12 cellular contexts compared by ENCODE assay signal in genomic region chr6:51541847-51542246, GRCh38.
DNase-seq lines count a peak whose midpoint lies in the region; ATAC-seq and TF ChIP-seq lines count a peak whose summit lies in the region.
"Had no signal": no experiment of that assay in that cellular context is flagged by ENCODE, and none has a peak within 500 bp of the region (broad histone marks: within the 10 kb centered on the region; RNA-seq: fewer than 3 reads in every experiment).

No MANE protein-coding gene starts in this region.

- no peak overlapping the region for H3K4me3 Mint-ChIP-seq in osteocyte (ENCODE audit: unreplicated experiment)
- H3K4me3 Mint-ChIP-seq: activated T-helper 17 cell treated with anti-CD3 and anti-CD28 coated beads, Interleukin-2, amount 50 U/mL, for 72 hours; memory B cell had no signal

- no peaks in the 10 kb centered on the region for H3K36me3 Mint-ChIP-seq in osteocyte (ENCODE audit: unreplicated experiment)
- H3K36me3 Mint-ChIP-seq: memory B cell had no signal

- DNase-seq in HPDE6-E6E7 (ENCODE audit: extremely low spot score) (peak; percentile 15), NCI-H2227 (lab: John Stamatoyannopoulos, UW; ENCODE audit: unreplicated experiment) (peak; percentile 27), mammary epithelial cell (peak; percentile 14), osteocyte (ENCODE audit: extremely low spot score, unreplicated experiment) (no peak), NCI-H510A (lab: John Stamatoyannopoulos, UW) (no peak)
- DNase-seq: activated CD4-positive, CD25-positive, alpha-beta regulatory T cell treated with anti-CD3 and anti-CD28 coated beads, Interleukin-2, amount 50 U/mL, for 72 hours; Right ventricle myocardium superior; transverse colon had no signal

- no peak overlapping the region for H3K27ac ChIP-seq in mammary epithelial cell (ENCODE audit: insufficient read depth, low read depth, low read length)
- H3K27ac ChIP-seq: transverse colon had no signal

- no peaks in the 10 kb centered on the region for H3K4me1 ChIP-seq in mammary epithelial cell (ENCODE audit: insufficient read depth, low read length)
- H3K4me1 ChIP-seq: transverse colon had no signal

- in situ Hi-C loops in mammary epithelial cell (cut with MboI; ENCODE audit: low sequenced_read_pairs in 2 of 2): no loop called here

- no TSS peak for BruUV-seq in mammary epithelial cell (replicated peaks; lab: Mats Ljungman, UMichigan)

- intact Hi-C loops in mammary epithelial cell (cut with micrococcal nuclease): loop anchor here (1.0 to 2.0 kb wide), 2 partner anchors 191 to 726 kb away; no protein-coding TSS in a partner anchor

- H3K4me1 Mint-ChIP-seq in osteocyte (ENCODE audit: unreplicated experiment): peaks cover 18% of the 10 kb centered on the region
- H3K4me1 Mint-ChIP-seq: activated T-helper 17 cell treated with anti-CD3 and anti-CD28 coated beads, Interleukin-2, amount 50 U/mL, for 72 hours; memory B cell had no signal

- H4K20me1 ChIP-seq in mammary epithelial cell (ENCODE audit: insufficient read depth, low read length): no peaks in the 10 kb centered on the region

- no peaks in the 10 kb centered on the region for H3K79me2 ChIP-seq in mammary epithelial cell (ENCODE audit: insufficient read depth, low read length)

- H3K27me3 ChIP-seq in mammary epithelial cell (ENCODE audit: insufficient read depth, low read length): peaks cover 10% of the 10 kb centered on the region
- H3K27me3 ChIP-seq: transverse colon had no signal

- H3K4me2 ChIP-seq in mammary epithelial cell (ENCODE audit: insufficient read depth, low read depth, low read length): no peak overlapping the region

- dilution Hi-C loops in mammary epithelial cell (cut with HindIII; ENCODE audit: low sequenced_read_pairs): no loop called here

- H3K4me3 ChIP-seq in mammary epithelial cell (replicated peaks in 1 of 3; ENCODE audit: insufficient read depth in 1 of 3, low read depth in 2 of 3, low read length in 3 of 3): no peak overlapping the region
- H3K4me3 ChIP-seq: transverse colon had no signal

- WGBS in mammary epithelial cell (ENCODE audit: low coverage, missing lambda C conversion rate): 14% methylated on average over 7 of the region's 7 CpGs

- no peak overlapping the region for H3K9ac ChIP-seq in mammary epithelial cell (ENCODE audit: insufficient read depth, low read length)

- H3K27ac Mint-ChIP-seq in osteocyte (ENCODE audit: unreplicated experiment): no peak overlapping the region
- H3K27ac Mint-ChIP-seq: activated T-helper 17 cell treated with anti-CD3 and anti-CD28 coated beads, Interleukin-2, amount 50 U/mL, for 72 hours; memory B cell had no signal

- H3K9me3 Mint-ChIP-seq in osteocyte (ENCODE audit: unreplicated experiment): no peaks in the 10 kb centered on the region
- H3K9me3 Mint-ChIP-seq: activated T-helper 17 cell treated with anti-CD3 and anti-CD28 coated beads, Interleukin-2, amount 50 U/mL, for 72 hours; memory B cell had no signal

- CTCF ChIA-PET in mammary epithelial cell (lab: Charles Lee; ENCODE audit: low non-redundant PET): interaction anchor here (0.6 kb wide), 1 partner anchor 545 kb away, joined by 6 read pairs; no protein-coding TSS in a partner anchor

- TF ChIP-seq CTCF in mammary epithelial cell (conservative IDR thresholded peaks at IDR 0.05 in 1 of 2, IDR thresholded peaks at IDR 0.05 in 1 of 2; ENCODE audit: extremely low read depth in 1 of 2, insufficient read depth in 1 of 2, low read depth in 1 of 2, low read length in 2 of 2) (peak; percentile 17 to 33), osteocyte (IDR thresholded peaks at IDR 0.05) (peak; percentile 56)

- H3K9me3 ChIP-seq in mammary epithelial cell (replicated peaks; ENCODE audit: insufficient read depth, low read length): no peaks in the 10 kb centered on the region
- H3K9me3 ChIP-seq: transverse colon had no signal

- ATAC-seq in HG03460 (IDR thresholded peaks at IDR 0.05; ENCODE audit: unreplicated experiment) (no peak), HG02870 (IDR thresholded peaks at IDR 0.05; ENCODE audit: unreplicated experiment) (no peak)
- ATAC-seq: activated T-helper 17 cell treated with anti-CD3 and anti-CD28 coated beads, Interleukin-2, amount 50 U/mL, for 72 hours had no signal

- H3K27me3 Mint-ChIP-seq in osteocyte (ENCODE audit: unreplicated experiment): no peaks in the 10 kb centered on the region
- H3K27me3 Mint-ChIP-seq: activated T-helper 17 cell treated with anti-CD3 and anti-CD28 coated beads, Interleukin-2, amount 50 U/mL, for 72 hours had no signal

- no peak overlapping the region for H2AFZ ChIP-seq in mammary epithelial cell (ENCODE audit: low read depth, low read length)

- no peaks in the 10 kb centered on the region for H3K36me3 ChIP-seq in mammary epithelial cell (ENCODE audit: insufficient read depth, low read length)
- H3K36me3 ChIP-seq: transverse colon had no signal

Comparison
In these comparisons a context has a peak if more than half of its experiments do, and no peak if none do; other contexts are left out.
1. DNase-seq: peak in HPDE6-E6E7 (single experiment), NCI-H2227 (single experiment) and mammary epithelial cell (single experiment); none in osteocyte (single experiment) and NCI-H510A (single experiment).